ENCODE assay signal across 8 cellular contexts in genomic region chr20:57654363-57654997, GRCh38. TPM values are rescaled to one million over a fixed set of nuclear protein-coding genes. Genes with fewer than 3 reads are reported as not detected.
DNase-seq lines count a peak whose midpoint lies in the region; ATAC-seq, FAIRE-seq and TF ChIP-seq lines count a peak whose summit lies in the region.

No MANE protein-coding gene starts in this region.

- H2AFZ ChIP-seq in MM.1S (ENCODE audit: low read length): no peak overlapping the region

- peak; percentile 91 for TF ChIP-seq CTCF in MM.1S (IDR thresholded peaks at IDR 0.05; ENCODE audit: low read length)
- TF ChIP-seq CTCF in VCaP (conservative IDR thresholded peaks at IDR 0.05): peak; percentile 85
- TF ChIP-seq CTCF in bronchial epithelial cell (IDR thresholded peaks at IDR 0.05; ENCODE audit: insufficient read depth, low read length, severe bottlenecking): peak; percentile 87

- DNase-seq in CMK (ENCODE audit: low read depth): peak; percentile 12
- peak; percentile 60 for DNase-seq in MM.1S
- peak; percentile 45 for DNase-seq in bronchial epithelial cell (ENCODE audit: low read depth)
- DNase-seq in islet precursor cell: peak; percentile 79
- DNase-seq in stimulated activated CD4-positive, alpha-beta T cell treated with anti-CD3 and anti-CD28 coated beads, Interleukin-15, amount 100 ng/mL, for 24 hours: peak; percentile 65

- no peak overlapping the region for H3K27ac ChIP-seq in MM.1S (ENCODE audit: low read length)
- H3K27ac ChIP-seq in VCaP: peak overlapping the region; percentile 99

- no peaks in the 10 kb centered on the region for H3F3A ChIP-seq in MM.1S (ENCODE audit: insufficient read depth, low read length)

- peak; percentile 72 for FAIRE-seq in bronchial epithelial cell (lab: Jason Lieb, UNC)

- H3K36me3 ChIP-seq in MM.1S (replicated peaks; ENCODE audit: insufficient read depth, low read length) (no peaks in the 10 kb centered on the region), bronchial epithelial cell (ENCODE audit: control insufficient read depth, insufficient read depth, low read length) (peaks cover 36% of the 10 kb centered on the region)

- peaks cover 7% of the 10 kb centered on the region; the same call in 1 of the 2 replicates for H3K27me3 ChIP-seq in MM.1S (replicated peaks; ENCODE audit: insufficient read depth, low read length)
- H3K27me3 ChIP-seq in bronchial epithelial cell (ENCODE audit: control insufficient read depth, insufficient read depth, low read length): no peaks in the 10 kb centered on the region

- ATAC-seq in GM21360 (IDR thresholded peaks at IDR 0.05; ENCODE audit: unreplicated experiment) (peak; percentile 76), GM21786 (IDR thresholded peaks at IDR 0.05; ENCODE audit: unreplicated experiment) (no peak)

- no peaks in the 10 kb centered on the region for H3K9me3 ChIP-seq in MM.1S (replicated peaks; ENCODE audit: insufficient read depth, low read length)

- H3K4me1 ChIP-seq in MM.1S (ENCODE audit: low read length): no peaks in the 10 kb centered on the region

- no peak overlapping the region for H3K9ac ChIP-seq in MM.1S (ENCODE audit: low read length)

- H3K9me2 ChIP-seq in MM.1S (replicated peaks; ENCODE audit: insufficient read depth, low read length): no peaks in the 10 kb centered on the region

- H4K20me1 ChIP-seq in MM.1S (ENCODE audit: insufficient read depth, low read length): no peaks in the 10 kb centered on the region

- no peaks in the 10 kb centered on the region for H3K79me2 ChIP-seq in MM.1S (ENCODE audit: low read length)

- H3K4me2 ChIP-seq in MM.1S (ENCODE audit: low read depth, low read length): no peak overlapping the region

- no peak overlapping the region for H3K4me3 ChIP-seq in MM.1S (ENCODE audit: low read length)
- H3K4me3 ChIP-seq in bronchial epithelial cell (ENCODE audit: low read depth, low read length): no peak overlapping the region

RNA-seq across cellular contexts. Expression of gene ZBP1, which starts 34.3 kb away (rescaled TPM):
- not detected in 2 replicates for total RNA-seq in bronchial epithelial cell

RNA-seq across cellular contexts. Expression of gene PMEPA1, which starts 55.3 kb away (rescaled TPM):
- 7.6 and 51.1 TPM in 2 replicates for total RNA-seq in bronchial epithelial cell

Comparison
In these comparisons a context has a peak if more than half of its experiments do, and no peak if none do; other contexts are left out.
1. DNase-seq: peak in every context shown above with its lines; median percentile 79 in islet precursor cell; 65 in stimulated activated CD4-positive, alpha-beta T cell treated with anti-CD3 and anti-CD28 coated beads, Interleukin-15, amount 100 ng/mL, for 24 hours; 60 in MM.1S; 45 in bronchial epithelial cell; 12 in CMK.